In the genomic region with DNA sequence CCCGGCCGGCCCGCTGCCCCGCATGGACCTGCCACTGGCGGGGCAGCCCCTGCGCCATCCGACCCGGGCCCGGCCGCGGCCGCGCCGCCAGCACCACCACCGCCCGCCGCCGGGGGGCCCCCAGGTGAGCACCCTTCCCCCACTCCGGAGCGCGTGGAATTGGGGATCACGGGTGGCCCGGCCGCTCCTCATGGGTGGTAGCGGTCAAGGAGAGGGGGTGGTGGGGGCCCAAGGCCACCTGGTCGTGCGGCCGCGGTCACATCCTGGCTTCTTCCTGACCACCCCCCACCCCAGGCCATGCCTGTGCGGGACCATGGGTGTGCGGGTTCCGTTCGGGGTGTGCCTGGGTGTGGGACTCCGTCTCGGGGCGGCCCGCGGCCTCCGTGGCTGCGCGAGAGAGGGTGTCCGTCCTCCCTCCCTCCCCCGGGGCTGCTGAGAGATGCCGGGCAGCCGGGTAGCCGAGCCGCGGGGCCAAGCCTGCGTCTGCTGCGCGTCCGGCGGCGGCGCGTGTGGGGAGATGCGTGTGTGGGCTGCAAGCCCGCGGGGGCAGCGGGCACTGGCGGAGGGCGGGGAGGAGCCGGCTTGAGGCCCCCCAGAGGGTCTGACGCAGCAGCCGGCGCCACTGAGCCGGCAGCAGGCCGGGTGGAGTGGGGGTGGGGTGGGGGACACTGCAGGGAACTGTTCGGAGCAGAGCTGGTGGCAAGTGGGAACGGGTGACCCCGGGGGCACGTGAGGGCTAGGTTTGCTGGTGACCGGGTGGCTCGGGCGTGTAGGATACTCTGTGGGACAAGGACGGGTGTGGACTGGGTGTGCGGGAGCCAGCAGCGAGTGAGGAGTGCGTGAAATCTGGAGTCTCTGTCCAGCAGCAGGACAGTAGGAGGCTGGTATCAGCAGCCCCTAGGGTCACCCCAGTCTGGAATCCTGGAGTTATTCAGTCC, we compare ENCODE assay signal across 9 cellular contexts. TPM values are rescaled to one million over a fixed set of nuclear protein-coding genes. Genes with fewer than 3 reads are reported as not detected.
DNase-seq lines count a peak whose midpoint lies in the region; ATAC-seq, FAIRE-seq and TF ChIP-seq lines count a peak whose summit lies in the region.
"Had no signal": no experiment of that assay in that cellular context is flagged by ENCODE, and none has a peak within 500 bp of the region (broad histone marks: within the 10 kb centered on the region; RNA-seq: fewer than 3 reads in every experiment).

No MANE protein-coding gene starts in this region.

- H3K9ac ChIP-seq in ES-I3 (ENCODE audit: low read depth, low read length) = peak overlapping the region; percentile 29; the same call in 1 of the 2 replicates
- H3K9ac ChIP-seq in fibroblast of lung (ENCODE audit: insufficient read depth, low read length) = peak overlapping the region; percentile 37

- DNase-seq in RCC 7860 (ENCODE audit: low spot score) = peak; percentile 6
- peak in 1 of 2 donors; percentile 17 for DNase-seq in fibroblast of lung (ENCODE audit: low read depth in 2 of 2)
- DNase-seq in psoas muscle = peak in 1 of 2 donors; percentile 47
- no peak for DNase-seq in NCI-H226
- no peak for DNase-seq in DMS114 treated with DMSO at 0.1 percent for 48 hours (lab: John Stamatoyannopoulos, UW; ENCODE audit: unreplicated experiment)

- no peak for TF ChIP-seq CTCF in fibroblast of lung (conservative IDR thresholded peaks at IDR 0.05 in 1 of 2, IDR thresholded peaks at IDR 0.05 in 1 of 2; ENCODE audit: low read depth in 1 of 2, low read length in 2 of 2)
- peak; percentile 25 for TF ChIP-seq CTCF in psoas muscle (IDR thresholded peaks at IDR 0.05)

- H3K4me3 ChIP-seq in fibroblast of lung (replicated peaks in 1 of 4; ENCODE audit: control extremely low read depth in 1 of 4, insufficient read depth in 1 of 4, low read depth in 3 of 4, low read length in 4 of 4) = peak overlapping the region; percentile 19 to 50 (median 40)
- peak overlapping the region; percentile 56 for H3K4me3 ChIP-seq in psoas muscle

- intact Hi-C loops in psoas muscle (cut with DNase I) = loop anchor here in 1 of 2 donors (5.0 kb wide), 1 partner anchor 396 kb away; no protein-coding TSS in a partner anchor

- H3K9me3 ChIP-seq in ES-I3 (ENCODE audit: control insufficient read depth, insufficient read depth, low read length) (no peaks in the 10 kb centered on the region), fibroblast of lung (ENCODE audit: control insufficient read depth, insufficient read depth, low read depth, low read length) (no peaks in the 10 kb centered on the region), psoas muscle (no peaks in the 10 kb centered on the region)

- H3K79me2 ChIP-seq in fibroblast of lung (ENCODE audit: control insufficient read depth, insufficient read depth, low read length) = no peaks in the 10 kb centered on the region

- H4K20me1 ChIP-seq in fibroblast of lung (ENCODE audit: control insufficient read depth, extremely low read depth, insufficient read depth, low read length) = peaks cover 2% of the 10 kb centered on the region

- no peak overlapping the region for H2AFZ ChIP-seq in fibroblast of lung (ENCODE audit: low read length)

- H3K27ac ChIP-seq in fibroblast of lung (ENCODE audit: insufficient read depth, low read length) (no peak overlapping the region), psoas muscle (no peak overlapping the region)
- H3K27ac ChIP-seq: epithelial cell of prostate had no signal

- ATAC-seq in psoas muscle (peak in 3 of 4 donors; percentile 18 to 31 (median 28)), HG03139 (IDR thresholded peaks at IDR 0.05; ENCODE audit: unreplicated experiment) (no peak), HG02938 (IDR thresholded peaks at IDR 0.05; ENCODE audit: unreplicated experiment) (no peak)

- H3K4me1 ChIP-seq in ES-I3 (ENCODE audit: insufficient read depth, low read length) (peaks cover 4% of the 10 kb centered on the region), fibroblast of lung (ENCODE audit: control insufficient read depth, extremely low read depth, insufficient read depth, low read length) (peaks cover 2% of the 10 kb centered on the region), psoas muscle (no peaks in the 10 kb centered on the region)

- 2 to 10% (median 9%) methylated on average over 28 to 79 of the region's 79 CpGs for WGBS in psoas muscle, 3 donors

- H3K36me3 ChIP-seq in ES-I3 (ENCODE audit: insufficient read depth, low read length) (no peaks in the 10 kb centered on the region), fibroblast of lung (ENCODE audit: control insufficient read depth, insufficient read depth, low read length) (peaks cover 4% of the 10 kb centered on the region), psoas muscle (ENCODE audit: insufficient read depth in 1 of 2, low read depth in 1 of 2) (peaks cover 0 to 8% of the 10 kb centered on the region in 2 donors)

- no peak for FAIRE-seq in RCC 7860 (lab: Jason Lieb, UNC)

- H3K27me3 ChIP-seq in fibroblast of lung (ENCODE audit: control insufficient read depth, insufficient read depth, low read length) (peaks cover 39% of the 10 kb centered on the region), psoas muscle (ENCODE audit: insufficient read depth in 3 of 3, low read length in 2 of 3) (peaks cover 0 to 58% (median 40%) of the 10 kb centered on the region in 3 donors)

- peak overlapping the region; percentile 87 for H3K4me2 ChIP-seq in fibroblast of lung (ENCODE audit: extremely low read depth, insufficient read depth, low read length)

RNA-seq across cellular contexts. Expression of a gene that starts 6.7 kb away (rescaled TPM):
- 9.2 and 9.5 TPM in 2 replicates for total RNA-seq in fibroblast of lung
- 7.9 and 16.1 TPM in 2 replicates for polyA plus RNA-seq in fibroblast of lung
- 11.9 and 25.0 TPM in 2 replicates for polyA plus RNA-seq in fibroblast of lung (2012)
- 40.9 and 73.2 TPM in 2 replicates for polyA minus RNA-seq in fibroblast of lung (ENCODE audit: low replicate concordance)
- total RNA-seq in psoas muscle = 10 to 100 TPM in 1 of 4 donors, 1 to 10 TPM in 3; 4.9 to 10.2 (median 7.4) TPM
- 10 to 100 TPM in 2 of 3 donors, 1 to 10 TPM in 1; 8.9 to 16.7 (median 12.6) TPM for polyA plus RNA-seq in psoas muscle

RNA-seq across cellular contexts. Expression of a gene that starts 7.4 kb away (rescaled TPM):
- total RNA-seq in fibroblast of lung (4.1 and 4.8 TPM in 2 replicates), psoas muscle (1 to 10 TPM; 4.9 to 6.8 (median 5.9) TPM)
- polyA plus RNA-seq in fibroblast of lung (0.36 and 1.0 TPM in 2 replicates), psoas muscle (10 to 100 TPM in 1 of 3 donors, 1 to 10 TPM in 2; 8.0 to 11.0 (median 9.9) TPM)
- 0.71 and 2.1 TPM in 2 replicates for polyA plus RNA-seq in fibroblast of lung (2012)
- polyA minus RNA-seq in fibroblast of lung (ENCODE audit: low replicate concordance) = not detected in 2 replicates

RNA-seq across cellular contexts. Expression of a gene that starts 8.5 kb away (rescaled TPM):
- total RNA-seq in fibroblast of lung = 0.17 and 0.26 TPM in 2 replicates
- polyA plus RNA-seq in fibroblast of lung = 0.02 and 0.07 TPM in 2 replicates
- polyA plus RNA-seq in fibroblast of lung (2012) = 0.18 and 0.26 TPM in 2 replicates
- polyA minus RNA-seq in fibroblast of lung (ENCODE audit: low replicate concordance) = not detected in 2 replicates
- 1 to 10 TPM in 1 of 4 donors, under 1 TPM in 2, not detected in 1; 0.59 to 1.1 (median 0.63) TPM for total RNA-seq in psoas muscle
- polyA plus RNA-seq in psoas muscle = under 1 TPM; 0.17 to 0.46 (median 0.30) TPM

RNA-seq across cellular contexts. Expression of a gene that starts 13.2 kb away (rescaled TPM):
- total RNA-seq in fibroblast of lung (17.8 and 19.0 TPM in 2 replicates), psoas muscle (1 to 10 TPM; 6.5 to 7.6 (median 7.1) TPM)
- polyA plus RNA-seq in fibroblast of lung (3.2 and 3.7 TPM in 2 replicates), psoas muscle (10 to 100 TPM; 17.5 to 20.7 (median 19.2) TPM)
- 8.4 and 8.9 TPM in 2 replicates for polyA plus RNA-seq in fibroblast of lung (2012)
- 0.63 and 2.5 TPM in 2 replicates for polyA minus RNA-seq in fibroblast of lung (ENCODE audit: low replicate concordance)

RNA-seq across cellular contexts. Expression of a gene that starts 13.2 kb away (rescaled TPM):
- 5.6 and 9.2 TPM in 2 replicates for total RNA-seq in fibroblast of lung
- 0.63 and 0.73 TPM in 2 replicates for polyA plus RNA-seq in fibroblast of lung
- 1.6 and 1.8 TPM in 2 replicates for polyA plus RNA-seq in fibroblast of lung (2012)
- not detected in 2 replicates for polyA minus RNA-seq in fibroblast of lung (ENCODE audit: low replicate concordance)
- total RNA-seq in psoas muscle = 1 to 10 TPM; 5.1 to 7.3 (median 5.9) TPM
- 1 to 10 TPM; 2.6 to 6.5 (median 4.5) TPM for polyA plus RNA-seq in psoas muscle

Comparison
In these comparisons a context has a peak if more than half of its experiments do, and no peak if none do; other contexts are left out.
1. ATAC-seq: peak in psoas muscle (3 of 4); none in HG03139 (single experiment) and HG02938 (single experiment).